ENCODE assay signal across 1 cellular context in the genomic region with DNA sequence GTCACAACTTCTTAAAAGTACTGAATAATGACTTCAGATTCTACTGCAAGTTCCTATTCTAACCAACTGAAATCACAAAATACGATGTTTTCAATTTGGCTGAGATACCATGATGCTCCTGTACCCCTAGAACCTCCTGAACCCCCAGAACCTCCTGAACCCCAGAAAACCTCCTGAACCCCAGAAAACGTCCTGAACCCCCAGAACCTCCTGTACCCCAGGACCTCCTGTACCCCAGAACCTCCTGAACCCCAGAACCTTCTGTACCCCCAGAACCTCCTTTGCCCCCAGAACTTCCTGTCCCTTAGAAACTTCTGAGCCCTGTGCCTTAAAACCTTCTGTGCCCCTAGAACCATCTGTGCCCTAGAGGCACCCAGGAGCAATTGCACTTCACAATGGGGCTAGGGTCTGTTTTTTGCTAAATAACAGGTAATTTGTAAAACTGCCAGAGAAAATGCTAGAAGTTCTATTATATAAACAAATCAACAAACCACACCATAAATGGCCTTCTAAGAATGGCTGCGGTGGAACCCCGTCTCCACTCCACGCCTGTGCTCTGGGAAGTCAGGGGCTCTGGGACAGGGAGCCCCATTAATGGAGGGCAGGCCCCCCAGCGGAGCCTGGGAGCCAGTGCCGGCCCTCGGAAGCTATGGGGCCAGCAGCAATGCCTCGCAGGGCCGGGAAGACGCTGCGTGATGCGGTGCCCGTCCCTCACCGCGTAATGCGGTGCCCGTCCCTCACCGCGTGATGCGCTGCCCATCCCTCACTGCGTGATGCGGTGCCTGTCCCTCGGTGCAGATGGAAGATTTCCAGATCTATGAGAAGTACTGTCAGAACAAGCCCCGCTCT.
TF ChIP-seq lines count a peak whose summit lies in the region.

No MANE protein-coding gene starts in this region.

TF ChIP-seq in K562, 482 proteins besides CTCF, POLR2A, EP300 and RAD21:
- TF ChIP-seq ATF1 (CRISPR knock-in tag; IDR thresholded peaks at IDR 0.05) (no peak), ATF1 (tag; IDR thresholded peaks at IDR 0.05) (0 out of 2 replicates have a peak, but pooled peaks have one; percentile 1)
- TF ChIP-seq, protein P1, sequence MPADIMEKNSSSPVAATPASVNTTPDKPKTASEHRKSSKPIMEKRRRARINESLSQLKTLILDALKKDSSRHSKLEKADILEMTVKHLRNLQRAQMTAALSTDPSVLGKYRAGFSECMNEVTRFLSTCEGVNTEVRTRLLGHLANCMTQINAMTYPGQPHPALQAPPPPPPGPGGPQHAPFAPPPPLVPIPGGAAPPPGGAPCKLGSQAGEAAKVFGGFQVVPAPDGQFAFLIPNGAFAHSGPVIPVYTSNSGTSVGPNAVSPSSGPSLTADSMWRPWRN (IDR thresholded peaks at IDR 0.05; ENCODE audit: low read depth): no peak
TF ChIP-seq in K562: peak in this region for 1.
